Comparison of ENCODE assay signal across 1 cellular context in the genomic region with DNA sequence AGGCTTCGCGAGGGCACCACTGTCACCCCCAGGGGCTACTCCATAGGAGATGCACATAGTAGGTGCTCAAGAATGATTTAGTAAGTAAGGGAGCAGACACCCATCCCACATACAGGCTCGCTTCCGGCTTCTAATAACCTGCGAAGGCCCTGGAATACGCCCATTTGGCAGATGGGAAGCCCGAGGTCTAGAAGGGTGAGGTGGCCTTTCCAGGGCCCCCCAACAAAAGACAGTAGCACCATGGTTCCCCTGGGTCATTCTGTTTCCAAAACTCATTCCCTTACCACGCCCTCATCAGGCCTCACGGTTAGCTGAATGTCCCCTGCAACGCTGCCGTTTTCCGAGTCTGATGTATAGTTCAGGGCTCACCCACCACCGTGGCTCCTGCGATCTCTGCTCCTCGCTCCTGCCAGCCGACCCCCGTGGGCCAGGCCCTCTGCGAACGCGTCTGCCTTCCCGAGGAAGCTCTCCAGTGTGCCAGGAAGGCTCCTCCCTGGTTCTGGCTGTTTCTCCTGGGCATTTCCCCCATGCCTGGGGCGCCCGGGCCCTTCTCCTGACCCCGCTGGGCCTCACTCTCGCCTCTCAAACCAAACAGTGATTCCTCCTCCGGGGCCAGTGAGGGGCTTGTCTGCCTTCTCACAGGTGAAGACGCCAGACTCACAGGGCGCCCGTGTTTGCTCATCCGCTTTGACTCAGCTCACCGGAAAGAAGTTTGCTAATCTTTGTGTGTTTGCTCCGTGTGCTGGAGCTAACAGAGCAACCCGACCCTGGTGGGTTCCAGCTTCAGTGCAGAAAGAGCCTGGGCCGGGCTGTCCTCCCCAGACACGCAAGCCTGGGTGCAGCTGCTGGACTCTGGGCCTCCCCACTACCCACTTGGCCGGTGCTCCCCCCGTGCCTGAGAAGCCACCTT.
A peak's percentile ranks its signal among the peaks of the same experiment; 100 is the strongest.
TF ChIP-seq lines count a peak whose summit lies in the region.

No MANE protein-coding gene starts in this region.

TF ChIP-seq in HepG2, 621 proteins besides CTCF, POLR2A, EP300 and RAD21 (continued from another document):
- peak; percentile 44; the same call in 1 of the 2 replicates for TF ChIP-seq ZNF629 (CRISPR knock-in tag; conservative IDR thresholded peaks at IDR 0.05)
- TF ChIP-seq GATAD2A (CRISPR knock-in tag; IDR thresholded peaks at IDR 0.05) = 0 out of 2 replicates have a peak, but pooled peaks have one; percentile 16
- TF ChIP-seq ZNF607 (CRISPR knock-in tag; IDR thresholded peaks at IDR 0.05; ENCODE audit: borderline replicate concordance) = no peak
- no peak for TF ChIP-seq MTA1 (CRISPR knock-in tag; IDR thresholded peaks at IDR 0.05; ENCODE audit: borderline replicate concordance)
- TF ChIP-seq, protein P1, sequence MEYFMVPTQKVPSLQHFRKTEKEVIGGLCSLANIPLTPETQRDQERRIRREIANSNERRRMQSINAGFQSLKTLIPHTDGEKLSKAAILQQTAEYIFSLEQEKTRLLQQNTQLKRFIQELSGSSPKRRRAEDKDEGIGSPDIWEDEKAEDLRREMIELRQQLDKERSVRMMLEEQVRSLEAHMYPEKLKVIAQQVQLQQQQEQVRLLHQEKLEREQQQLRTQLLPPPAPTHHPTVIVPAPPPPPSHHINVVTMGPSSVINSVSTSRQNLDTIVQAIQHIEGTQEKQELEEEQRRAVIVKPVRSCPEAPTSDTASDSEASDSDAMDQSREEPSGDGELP (IDR thresholded peaks at IDR 0.05; ENCODE audit: borderline replicate concordance, low read depth) = no peak
- no peak for TF ChIP-seq MAZ (IDR thresholded peaks at IDR 0.05; ENCODE audit: borderline replicate concordance, low read depth, low read length)
- no peak for TF ChIP-seq MAZ (CRISPR knock-in tag; IDR thresholded peaks at IDR 0.05; ENCODE audit: low read depth)
- TF ChIP-seq GABPB1 (CRISPR knock-in tag; IDR thresholded peaks at IDR 0.05) = 0 out of 2 replicates have a peak, but pooled peaks have one; percentile 33
- TF ChIP-seq, protein P2, sequence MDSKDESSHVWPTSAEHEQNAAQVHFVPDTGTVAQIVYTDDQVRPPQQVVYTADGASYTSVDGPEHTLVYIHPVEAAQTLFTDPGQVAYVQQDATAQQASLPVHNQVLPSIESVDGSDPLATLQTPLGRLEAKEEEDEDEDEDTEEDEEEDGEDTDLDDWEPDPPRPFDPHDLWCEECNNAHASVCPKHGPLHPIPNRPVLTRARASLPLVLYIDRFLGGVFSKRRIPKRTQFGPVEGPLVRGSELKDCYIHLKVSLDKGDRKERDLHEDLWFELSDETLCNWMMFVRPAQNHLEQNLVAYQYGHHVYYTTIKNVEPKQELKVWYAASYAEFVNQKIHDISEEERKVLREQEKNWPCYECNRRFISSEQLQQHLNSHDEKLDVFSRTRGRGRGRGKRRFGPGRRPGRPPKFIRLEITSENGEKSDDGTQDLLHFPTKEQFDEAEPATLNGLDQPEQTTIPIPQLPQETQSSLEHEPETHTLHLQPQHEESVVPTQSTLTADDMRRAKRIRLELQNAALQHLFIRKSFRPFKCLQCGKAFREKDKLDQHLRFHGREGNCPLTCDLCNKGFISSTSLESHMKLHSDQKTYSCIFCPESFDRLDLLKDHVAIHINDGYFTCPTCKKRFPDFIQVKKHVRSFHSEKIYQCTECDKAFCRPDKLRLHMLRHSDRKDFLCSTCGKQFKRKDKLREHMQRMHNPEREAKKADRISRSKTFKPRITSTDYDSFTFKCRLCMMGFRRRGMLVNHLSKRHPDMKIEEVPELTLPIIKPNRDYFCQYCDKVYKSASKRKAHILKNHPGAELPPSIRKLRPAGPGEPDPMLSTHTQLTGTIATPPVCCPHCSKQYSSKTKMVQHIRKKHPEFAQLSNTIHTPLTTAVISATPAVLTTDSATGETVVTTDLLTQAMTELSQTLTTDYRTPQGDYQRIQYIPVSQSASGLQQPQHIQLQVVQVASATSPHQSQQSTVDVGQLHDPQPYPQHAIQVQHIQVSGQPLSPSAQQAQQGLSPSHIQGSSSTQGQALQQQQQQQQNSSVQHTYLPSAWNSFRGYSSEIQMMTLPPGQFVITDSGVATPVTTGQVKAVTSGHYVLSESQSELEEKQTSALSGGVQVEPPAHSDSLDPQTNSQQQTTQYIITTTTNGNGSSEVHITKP (CRISPR knock-in tag; IDR thresholded peaks at IDR 0.05; ENCODE audit: low read depth) = no peak
- peak; percentile 43 for TF ChIP-seq FOSL2 (CRISPR knock-in tag; IDR thresholded peaks at IDR 0.05)
- TF ChIP-seq ATM (IDR thresholded peaks at IDR 0.05; ENCODE audit: borderline replicate concordance) = no peak
- no peak for TF ChIP-seq MAFK (conservative IDR thresholded peaks at IDR 0.05 in 1 of 2, IDR thresholded peaks at IDR 0.05 in 1 of 2; ENCODE audit: low read length in 2 of 2)
- TF ChIP-seq, protein P3, sequence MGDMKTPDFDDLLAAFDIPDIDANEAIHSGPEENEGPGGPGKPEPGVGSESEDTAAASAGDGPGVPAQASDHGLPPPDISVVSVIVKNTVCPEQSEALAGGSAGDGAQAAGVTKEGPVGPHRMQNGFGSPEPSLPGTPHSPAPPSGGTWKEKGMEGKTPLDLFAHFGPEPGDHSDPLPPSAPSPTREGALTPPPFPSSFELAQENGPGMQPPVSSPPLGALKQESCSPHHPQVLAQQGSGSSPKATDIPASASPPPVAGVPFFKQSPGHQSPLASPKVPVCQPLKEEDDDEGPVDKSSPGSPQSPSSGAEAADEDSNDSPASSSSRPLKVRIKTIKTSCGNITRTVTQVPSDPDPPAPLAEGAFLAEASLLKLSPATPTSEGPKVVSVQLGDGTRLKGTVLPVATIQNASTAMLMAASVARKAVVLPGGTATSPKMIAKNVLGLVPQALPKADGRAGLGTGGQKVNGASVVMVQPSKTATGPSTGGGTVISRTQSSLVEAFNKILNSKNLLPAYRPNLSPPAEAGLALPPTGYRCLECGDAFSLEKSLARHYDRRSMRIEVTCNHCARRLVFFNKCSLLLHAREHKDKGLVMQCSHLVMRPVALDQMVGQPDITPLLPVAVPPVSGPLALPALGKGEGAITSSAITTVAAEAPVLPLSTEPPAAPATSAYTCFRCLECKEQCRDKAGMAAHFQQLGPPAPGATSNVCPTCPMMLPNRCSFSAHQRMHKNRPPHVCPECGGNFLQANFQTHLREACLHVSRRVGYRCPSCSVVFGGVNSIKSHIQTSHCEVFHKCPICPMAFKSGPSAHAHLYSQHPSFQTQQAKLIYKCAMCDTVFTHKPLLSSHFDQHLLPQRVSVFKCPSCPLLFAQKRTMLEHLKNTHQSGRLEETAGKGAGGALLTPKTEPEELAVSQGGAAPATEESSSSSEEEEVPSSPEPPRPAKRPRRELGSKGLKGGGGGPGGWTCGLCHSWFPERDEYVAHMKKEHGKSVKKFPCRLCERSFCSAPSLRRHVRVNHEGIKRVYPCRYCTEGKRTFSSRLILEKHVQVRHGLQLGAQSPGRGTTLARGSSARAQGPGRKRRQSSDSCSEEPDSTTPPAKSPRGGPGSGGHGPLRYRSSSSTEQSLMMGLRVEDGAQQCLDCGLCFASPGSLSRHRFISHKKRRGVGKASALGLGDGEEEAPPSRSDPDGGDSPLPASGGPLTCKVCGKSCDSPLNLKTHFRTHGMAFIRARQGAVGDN (CRISPR knock-in tag; IDR thresholded peaks at IDR 0.05) = peak; percentile 24; the same call in 1 of the 2 replicates
- no peak for TF ChIP-seq DR1 (CRISPR knock-in tag; IDR thresholded peaks at IDR 0.05)
- no peak for TF ChIP-seq ZNF670 (CRISPR knock-in tag; IDR thresholded peaks at IDR 0.05; ENCODE audit: borderline replicate concordance)
- TF ChIP-seq, protein P4, sequence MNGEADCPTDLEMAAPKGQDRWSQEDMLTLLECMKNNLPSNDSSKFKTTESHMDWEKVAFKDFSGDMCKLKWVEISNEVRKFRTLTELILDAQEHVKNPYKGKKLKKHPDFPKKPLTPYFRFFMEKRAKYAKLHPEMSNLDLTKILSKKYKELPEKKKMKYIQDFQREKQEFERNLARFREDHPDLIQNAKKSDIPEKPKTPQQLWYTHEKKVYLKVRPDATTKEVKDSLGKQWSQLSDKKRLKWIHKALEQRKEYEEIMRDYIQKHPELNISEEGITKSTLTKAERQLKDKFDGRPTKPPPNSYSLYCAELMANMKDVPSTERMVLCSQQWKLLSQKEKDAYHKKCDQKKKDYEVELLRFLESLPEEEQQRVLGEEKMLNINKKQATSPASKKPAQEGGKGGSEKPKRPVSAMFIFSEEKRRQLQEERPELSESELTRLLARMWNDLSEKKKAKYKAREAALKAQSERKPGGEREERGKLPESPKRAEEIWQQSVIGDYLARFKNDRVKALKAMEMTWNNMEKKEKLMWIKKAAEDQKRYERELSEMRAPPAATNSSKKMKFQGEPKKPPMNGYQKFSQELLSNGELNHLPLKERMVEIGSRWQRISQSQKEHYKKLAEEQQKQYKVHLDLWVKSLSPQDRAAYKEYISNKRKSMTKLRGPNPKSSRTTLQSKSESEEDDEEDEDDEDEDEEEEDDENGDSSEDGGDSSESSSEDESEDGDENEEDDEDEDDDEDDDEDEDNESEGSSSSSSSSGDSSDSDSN (CRISPR knock-in tag; IDR thresholded peaks at IDR 0.05) = peak; percentile 63; the same call in 1 of the 2 replicates
- no peak for TF ChIP-seq ZMYM2 (CRISPR knock-in tag; IDR thresholded peaks at IDR 0.05)
- TF ChIP-seq BRCA1 (CRISPR knock-in tag; IDR thresholded peaks at IDR 0.05) = no peak
- TF ChIP-seq ZNF263 (CRISPR knock-in tag; IDR thresholded peaks at IDR 0.05) = peak; percentile 62
- TF ChIP-seq NFE2 (CRISPR knock-in tag; IDR thresholded peaks at IDR 0.05) = no peak
- TF ChIP-seq SPEN (CRISPR knock-in tag; IDR thresholded peaks at IDR 0.05; ENCODE audit: low read depth) = no peak
- TF ChIP-seq ZFP36 (IDR thresholded peaks at IDR 0.05; ENCODE audit: borderline replicate concordance, low read depth, low read length, partially characterized antibody) = no peak
- no peak for TF ChIP-seq ZNF329 (CRISPR knock-in tag; IDR thresholded peaks at IDR 0.05; ENCODE audit: low read depth)
- TF ChIP-seq ESRRA (CRISPR knock-in tag; IDR thresholded peaks at IDR 0.05; ENCODE audit: low read depth) = no peak
- TF ChIP-seq CBFB (CRISPR knock-in tag; IDR thresholded peaks at IDR 0.05) = no peak
